In the genomic region with DNA sequence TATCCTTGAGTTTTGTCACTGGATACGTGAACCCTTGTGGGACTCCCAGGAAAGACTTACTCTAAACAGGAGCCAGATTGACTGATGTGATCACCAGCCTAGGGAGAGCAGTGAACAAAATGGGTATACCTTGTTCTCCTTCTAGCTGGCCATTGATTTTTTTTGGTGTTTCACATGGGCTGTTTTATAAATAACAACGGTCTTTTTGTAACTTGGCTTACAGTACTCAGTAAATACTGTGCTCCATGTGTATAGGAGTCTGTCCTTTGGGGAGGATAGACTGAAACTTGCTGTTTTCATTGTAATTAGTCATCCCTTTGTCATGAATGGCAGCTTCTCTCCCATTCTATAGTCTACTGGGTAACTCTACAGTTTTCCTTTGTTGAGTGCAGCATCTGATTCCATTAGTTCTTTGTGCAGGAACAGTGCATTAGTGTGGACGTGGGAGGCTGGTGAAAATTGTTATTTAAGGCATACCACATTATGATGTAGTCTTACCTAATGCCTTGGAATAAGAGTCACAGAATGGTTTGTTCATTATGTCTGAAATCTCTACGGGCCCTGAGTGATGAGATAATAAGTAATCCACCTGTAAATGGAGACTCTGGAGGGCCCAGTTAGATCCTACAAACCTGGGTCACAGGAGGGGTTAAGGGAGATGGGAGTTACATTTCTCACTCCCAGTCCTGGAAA, we compare ENCODE assay signal across 16 cellular contexts.
DNase-seq lines count a peak whose midpoint lies in the region; ATAC-seq and TF ChIP-seq lines count a peak whose summit lies in the region.
"Had no signal": no experiment of that assay in that cellular context is flagged by ENCODE, and none has a peak within 500 bp of the region (broad histone marks: within the 10 kb centered on the region; RNA-seq: fewer than 3 reads in every experiment).

No MANE protein-coding gene starts in this region.

- H3K9ac ChIP-seq in IMR-90 (ENCODE audit: low read depth, low read length) (no peak overlapping the region), mesenchymal stem cell (ENCODE audit: low read length) (no peak overlapping the region)
- H3K9ac ChIP-seq: KMS-11 had no signal

- H3K27ac ChIP-seq in ACC112 (ENCODE audit: low read depth, low read length) (peak overlapping the region; percentile 26; the same call in 1 of the 2 replicates), IMR-90 (ENCODE audit: insufficient read depth, low read length) (no peak overlapping the region), brain microvascular endothelial cell (peak overlapping the region; percentile 19), mesenchymal stem cell (ENCODE audit: low read length, poor library complexity, severe bottlenecking) (peak overlapping the region; percentile 19), upper lobe of right lung (no peak overlapping the region)
- H3K27ac ChIP-seq: KMS-11 had no signal

- CTCF ChIA-PET in IMR-90 (lab: Yijun Ruan, JAX) = interaction anchor here (0.6 to 2.1 kb wide), 2 partner anchors 10 to 156 kb away, joined by 4 to 6 read pairs; no protein-coding TSS in a partner anchor

- peak; percentile 25 for DNase-seq in IMR-90
- DNase-seq in brain microvascular endothelial cell = peak; percentile 48
- no peak for DNase-seq in mesenchymal stem cell
- no peak for DNase-seq in epidermal melanocyte (ENCODE audit: insufficient read length, low spot score)
- DNase-seq in middle frontal gyrus (ENCODE audit: extremely low spot score, low spot score) = no peak
- no peak for DNase-seq in upper lobe of right lung
- DNase-seq: activated gamma-delta T cell treated with Interleukin-2 at 50 U/mL for 16 hours; CD8-positive, alpha-beta T cell; GF-D8; kidney; NCI-H1417 treated with DMSO at 0.1 percent for 48 hours; posterior cingulate gyrus; substantia nigra had no signal

- H2AK5ac ChIP-seq in IMR-90 (ENCODE audit: low read depth, low read length) (no peak overlapping the region; the same call in 1 of the 2 replicates), mesenchymal stem cell (ENCODE audit: low read length, severe bottlenecking) (peak overlapping the region; percentile 4)

- no peaks in the 10 kb centered on the region for H4K20me1 ChIP-seq in IMR-90 (ENCODE audit: insufficient read depth, low read length)

- no peaks in the 10 kb centered on the region for H3K79me1 ChIP-seq in IMR-90 (ENCODE audit: low read depth in 1 of 2, low read length in 2 of 2)
- H3K79me1 ChIP-seq in mesenchymal stem cell (replicated peaks; ENCODE audit: low read length, poor library complexity, severe bottlenecking) = no peaks in the 10 kb centered on the region

- peak overlapping the region; percentile 55 for H3K14ac ChIP-seq in IMR-90 (replicated peaks; ENCODE audit: low read depth, low read length)
- no peak overlapping the region for H3K14ac ChIP-seq in mesenchymal stem cell (ENCODE audit: low read length in 2 of 2)

- H2BK15ac ChIP-seq in IMR-90 (ENCODE audit: low read depth, low read length) (no peak overlapping the region), mesenchymal stem cell (ENCODE audit: low read depth, poor library complexity, severe bottlenecking) (no peak overlapping the region)

- H2AFZ ChIP-seq in ACC112 (ENCODE audit: low read length, unreplicated experiment) = no peak overlapping the region
- H2AFZ ChIP-seq in IMR-90 (replicated peaks; ENCODE audit: low read length, poor library complexity) = no peak overlapping the region
- no peak overlapping the region for H2AFZ ChIP-seq in mesenchymal stem cell (ENCODE audit: low read depth, low read length)

- H3K4ac ChIP-seq in IMR-90 (ENCODE audit: low read depth, low read length) (no peak overlapping the region), mesenchymal stem cell (ENCODE audit: low read depth in 1 of 2, low read length in 2 of 2) (no peak overlapping the region)

- no peaks in the 10 kb centered on the region for H3K27me3 ChIP-seq in ACC112 (ENCODE audit: insufficient read depth, low read length)
- no peaks in the 10 kb centered on the region for H3K27me3 ChIP-seq in IMR-90 (ENCODE audit: control insufficient read depth, insufficient read depth, low read length)
- H3K27me3 ChIP-seq in brain microvascular endothelial cell (replicated peaks) = no peaks in the 10 kb centered on the region
- H3K27me3 ChIP-seq in mesenchymal stem cell (ENCODE audit: control insufficient read depth in 1 of 2, insufficient read depth in 1 of 2, low read length in 2 of 2) = no peaks in the 10 kb centered on the region
- no peaks in the 10 kb centered on the region for H3K27me3 ChIP-seq in upper lobe of right lung

- H3K9me3 ChIP-seq in IMR-90 (ENCODE audit: control insufficient read depth, insufficient read depth, low read length) (no peaks in the 10 kb centered on the region), mesenchymal stem cell (ENCODE audit: control insufficient read depth, low read length) (no peaks in the 10 kb centered on the region), upper lobe of right lung (no peaks in the 10 kb centered on the region)

- H2BK20ac ChIP-seq in IMR-90 (ENCODE audit: low read depth, low read length) = peak overlapping the region; percentile 24; the same call in 1 of the 2 replicates

- H3K4me2 ChIP-seq in IMR-90 (ENCODE audit: low read depth, low read length) (no peak overlapping the region), mesenchymal stem cell (ENCODE audit: low read length, poor library complexity, severe bottlenecking) (no peak overlapping the region)
- H3K4me2 ChIP-seq: KMS-11 had no signal

- POLR2A ChIA-PET in IMR-90 (lab: Charles Lee; ENCODE audit: unreplicated experiment) = no interaction called here

- no peak for TF ChIP-seq CTCF in IMR-90 (conservative IDR thresholded peaks at IDR 0.05; ENCODE audit: low read depth, low read length)
- no peak for TF ChIP-seq CTCF in brain microvascular endothelial cell (IDR thresholded peaks at IDR 0.05; ENCODE audit: low read depth, low read length, missing control alignments)
- TF ChIP-seq CTCF in upper lobe of right lung (IDR thresholded peaks at IDR 0.05) = no peak

- H3K9me1 ChIP-seq in IMR-90 (ENCODE audit: insufficient read depth, low read length) = 0 out of 2 replicates have a peak, but pooled peaks cover 8% of the 10 kb centered on the region

- ATAC-seq in IMR-90 (ENCODE audit: low read depth) (peak; percentile 59), GM18502 (IDR thresholded peaks at IDR 0.05; ENCODE audit: poor library complexity, unreplicated experiment) (no peak), upper lobe of right lung (no peak)
- ATAC-seq: CD8-positive, alpha-beta T cell had no signal

- no peak overlapping the region for H3K4me3 ChIP-seq in ACC112 (ENCODE audit: low read depth, low read length)
- no peak overlapping the region for H3K4me3 ChIP-seq in IMR-90 (ENCODE audit: insufficient read depth, low read depth, low read length)
- H3K4me3 ChIP-seq in brain microvascular endothelial cell (ENCODE audit: low read depth, low read length) = no peak overlapping the region
- H3K4me3 ChIP-seq in mesenchymal stem cell (ENCODE audit: insufficient read depth in 1 of 2, low read depth in 1 of 2, low read length in 2 of 2) = no peak overlapping the region
- H3K4me3 ChIP-seq in upper lobe of right lung = no peak overlapping the region

- no peak overlapping the region for H2AK9ac ChIP-seq in IMR-90 (replicated peaks; ENCODE audit: low read depth, low read length, poor library complexity)

- no peak overlapping the region for H4K5ac ChIP-seq in IMR-90 (ENCODE audit: low read depth, low read length)

- no peak overlapping the region for H3K18ac ChIP-seq in IMR-90 (ENCODE audit: low read depth, low read length)
- H3K18ac ChIP-seq in mesenchymal stem cell (ENCODE audit: low read depth in 1 of 2, low read length in 2 of 2) = no peak overlapping the region

- no CpG with 5 or more reads among the region's 4 CpGs for WGBS in IMR-90 (ENCODE audit: extremely low coverage in 2 of 2, insufficient read length in 1 of 2), 2 experiments
- WGBS in mesenchymal stem cell = 89% methylated on average over 4 of the region's 4 CpGs

- H3K36me3 ChIP-seq in ACC112 (ENCODE audit: insufficient read depth, low read length) (no peaks in the 10 kb centered on the region), IMR-90 (ENCODE audit: control insufficient read depth, insufficient read depth, low read length) (no peaks in the 10 kb centered on the region), brain microvascular endothelial cell (replicated peaks) (no peaks in the 10 kb centered on the region), mesenchymal stem cell (ENCODE audit: control insufficient read depth in 1 of 2, insufficient read depth in 2 of 2, low read depth in 1 of 2, low read length in 2 of 2) (no peaks in the 10 kb centered on the region), upper lobe of right lung (no peaks in the 10 kb centered on the region)

- dilution Hi-C loops in IMR-90 (cut with HindIII; ENCODE audit: low sequenced_read_pairs, unreplicated experiment) = no loop called here

- H4K8ac ChIP-seq in IMR-90 (ENCODE audit: low read depth in 2 of 2, low read length in 2 of 2) (0 out of 4 replicates have a peak overlapping the region, but pooled peaks of 1 of the 2 experiments have one; percentile 42), mesenchymal stem cell (ENCODE audit: low read length) (no peak overlapping the region)

- no peak for TF ChIP-seq RAD21 in IMR-90 (IDR thresholded peaks at IDR 0.05; ENCODE audit: low read length)

- H2BK120ac ChIP-seq in IMR-90 (ENCODE audit: low read depth, low read length) = no peak overlapping the region
- H2BK120ac ChIP-seq in mesenchymal stem cell (ENCODE audit: low read depth, low read length) = no peak overlapping the region

- H2BK5ac ChIP-seq in IMR-90 (ENCODE audit: low read depth, low read length, poor library complexity, severe bottlenecking) = no peak overlapping the region
- H2BK5ac ChIP-seq in mesenchymal stem cell (ENCODE audit: low read depth, low read length, poor library complexity, severe bottlenecking) = no peak overlapping the region

- no peak for TF ChIP-seq POLR2A in IMR-90 (IDR thresholded peaks at IDR 0.05; ENCODE audit: low read depth, low read length)

- H2BK12ac ChIP-seq in mesenchymal stem cell (ENCODE audit: low read length in 2 of 2) = no peak overlapping the region

- no peak overlapping the region for H3K56ac ChIP-seq in IMR-90 (ENCODE audit: extremely low read depth, insufficient read depth, low read length)

- H3K4me1 ChIP-seq in ACC112 (ENCODE audit: control insufficient read depth, insufficient read depth, low read length, unreplicated experiment) (peaks cover 28% of the 10 kb centered on the region), IMR-90 (ENCODE audit: control insufficient read depth, insufficient read depth, low read length) (peaks cover 4% of the 10 kb centered on the region), mesenchymal stem cell (ENCODE audit: control insufficient read depth, insufficient read depth, low read depth, low read length) (peaks cover 7% of the 10 kb centered on the region), upper lobe of right lung (no peaks in the 10 kb centered on the region)

- H4K91ac ChIP-seq in IMR-90 (ENCODE audit: insufficient read depth, low read depth, low read length) (no peak overlapping the region), mesenchymal stem cell (ENCODE audit: low read length) (no peak overlapping the region)

- BruUV-seq in IMR-90 (replicated peaks; lab: Mats Ljungman, UMichigan) = no TSS peak

- in situ Hi-C loops in IMR-90 (cut with MboI; ENCODE audit: low sequenced_read_pairs) (no loop called here), brain microvascular endothelial cell (cut with HindIII; ENCODE audit: low pct_ligation_motif_present, low sequenced_read_pairs) (no loop called here)

- no peaks in the 10 kb centered on the region for H3K79me2 ChIP-seq in ACC112 (ENCODE audit: control insufficient read depth, insufficient read depth, low read length, unreplicated experiment)

- intact Hi-C loops in IMR-90 (cut with micrococcal nuclease) = no loop called here
- intact Hi-C loops in upper lobe of right lung (cut with DNase I) = no loop called here

- H3K23ac ChIP-seq in IMR-90 (ENCODE audit: low read depth, low read length) (peak overlapping the region; percentile 12; the same call in 1 of the 2 replicates), mesenchymal stem cell (ENCODE audit: low read length in 2 of 2) (no peak overlapping the region)

Comparison
In these comparisons a context has a peak if more than half of its experiments do, and no peak if none do; other contexts are left out.
1. H3K27ac ChIP-seq: peak in ACC112 (single experiment), brain microvascular endothelial cell (single experiment) and mesenchymal stem cell (single experiment); none in IMR-90 (single experiment) and upper lobe of right lung (single experiment).
2. DNase-seq: peak in IMR-90 (single experiment) and brain microvascular endothelial cell (single experiment); none in mesenchymal stem cell (single experiment), epidermal melanocyte (single experiment), middle frontal gyrus (single experiment) and upper lobe of right lung (single experiment).